8 cellular contexts compared by ENCODE assay signal in the genomic region with DNA sequence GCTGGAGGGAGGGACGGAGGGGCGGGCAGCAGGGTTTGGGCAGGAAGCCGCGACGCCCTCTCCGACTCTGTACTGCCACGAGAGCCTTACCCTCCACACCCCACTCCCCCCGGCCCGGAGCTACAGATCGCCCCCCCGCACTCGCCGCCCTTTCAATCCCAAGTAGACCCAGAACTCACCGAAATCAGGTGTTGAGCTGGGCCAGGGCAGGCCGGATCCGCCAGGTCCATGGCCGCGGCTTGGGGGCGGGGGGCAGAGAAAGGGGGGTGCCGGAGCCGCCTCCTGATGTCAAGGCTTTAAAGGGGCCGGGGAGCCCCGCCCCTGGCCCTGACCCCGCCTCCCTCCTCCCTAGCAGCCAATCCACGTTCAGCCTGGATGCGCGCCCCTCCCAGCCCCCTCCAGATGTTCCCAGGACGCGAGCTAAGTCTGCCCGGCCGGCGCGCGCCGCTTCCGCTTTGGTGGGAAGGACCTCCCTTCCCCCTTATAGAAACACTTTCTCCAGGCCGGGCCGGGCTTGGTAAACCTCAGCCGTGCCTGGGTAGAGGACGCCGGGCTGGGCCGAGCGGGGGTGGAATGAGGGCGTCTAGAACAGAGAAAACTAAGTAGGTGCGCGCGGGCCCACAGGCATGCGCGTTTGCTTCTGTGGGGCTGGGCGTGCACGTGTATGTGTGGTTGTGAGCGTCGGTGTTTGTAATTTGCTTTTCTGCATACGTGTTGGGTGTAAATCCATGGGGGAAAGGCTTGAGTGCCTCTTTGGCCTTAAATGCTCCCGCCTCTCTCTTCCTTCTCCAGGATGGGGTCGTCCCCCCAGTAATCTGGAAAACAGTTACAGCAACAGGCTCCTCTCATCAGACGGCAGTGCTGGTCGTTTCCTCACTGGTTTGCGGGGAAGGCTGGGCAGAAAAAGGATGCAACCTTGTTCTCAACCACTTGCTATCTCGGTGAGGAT. TPM values are rescaled to one million over a fixed set of nuclear protein-coding genes. Genes with fewer than 3 reads are reported as not detected.
A peak's percentile ranks its signal among the peaks of the same experiment; 100 is the strongest.
DNase-seq lines count a peak whose midpoint lies in the region; ATAC-seq and TF ChIP-seq lines count a peak whose summit lies in the region.

A gene with protein sequence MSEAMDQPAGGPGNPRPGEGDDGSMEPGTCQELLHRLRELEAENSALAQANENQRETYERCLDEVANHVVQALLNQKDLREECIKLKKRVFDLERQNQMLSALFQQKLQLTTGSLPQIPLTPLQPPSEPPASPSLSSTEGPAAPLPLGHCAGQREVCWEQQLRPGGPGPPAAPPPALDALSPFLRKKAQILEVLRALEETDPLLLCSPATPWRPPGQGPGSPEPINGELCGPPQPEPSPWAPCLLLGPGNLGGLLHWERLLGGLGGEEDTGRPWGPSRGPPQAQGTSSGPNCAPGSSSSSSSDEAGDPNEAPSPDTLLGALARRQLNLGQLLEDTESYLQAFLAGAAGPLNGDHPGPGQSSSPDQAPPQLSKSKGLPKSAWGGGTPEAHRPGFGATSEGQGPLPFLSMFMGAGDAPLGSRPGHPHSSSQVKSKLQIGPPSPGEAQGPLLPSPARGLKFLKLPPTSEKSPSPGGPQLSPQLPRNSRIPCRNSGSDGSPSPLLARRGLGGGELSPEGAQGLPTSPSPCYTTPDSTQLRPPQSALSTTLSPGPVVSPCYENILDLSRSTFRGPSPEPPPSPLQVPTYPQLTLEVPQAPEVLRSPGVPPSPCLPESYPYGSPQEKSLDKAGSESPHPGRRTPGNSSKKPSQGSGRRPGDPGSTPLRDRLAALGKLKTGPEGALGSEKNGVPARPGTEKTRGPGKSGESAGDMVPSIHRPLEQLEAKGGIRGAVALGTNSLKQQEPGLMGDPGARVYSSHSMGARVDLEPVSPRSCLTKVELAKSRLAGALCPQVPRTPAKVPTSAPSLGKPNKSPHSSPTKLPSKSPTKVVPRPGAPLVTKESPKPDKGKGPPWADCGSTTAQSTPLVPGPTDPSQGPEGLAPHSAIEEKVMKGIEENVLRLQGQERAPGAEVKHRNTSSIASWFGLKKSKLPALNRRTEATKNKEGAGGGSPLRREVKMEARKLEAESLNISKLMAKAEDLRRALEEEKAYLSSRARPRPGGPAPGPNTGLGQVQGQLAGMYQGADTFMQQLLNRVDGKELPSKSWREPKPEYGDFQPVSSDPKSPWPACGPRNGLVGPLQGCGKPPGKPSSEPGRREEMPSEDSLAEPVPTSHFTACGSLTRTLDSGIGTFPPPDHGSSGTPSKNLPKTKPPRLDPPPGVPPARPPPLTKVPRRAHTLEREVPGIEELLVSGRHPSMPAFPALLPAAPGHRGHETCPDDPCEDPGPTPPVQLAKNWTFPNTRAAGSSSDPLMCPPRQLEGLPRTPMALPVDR (N-terminal part only) (minus strand): TSS at position 271 of the 949 bp plus-strand sequence. CDS start 24,369 bp downstream, outside the sequence.

- H3K27me3 Mint-ChIP-seq in activated T-helper 1 cell treated with anti-CD3 and anti-CD28 coated beads, Interleukin-12 subunit alpha, Interleukin-12 subunit beta, Interleukin-2, Interleukin-4 antibody, amounts not matched to agents 30 ng/mL and 10 ng/mL and 1 ng/mL, durations not matched to agents 14 hours and 24 hours and 36 hours (ENCODE audit: insufficient read depth): peaks cover 24% of the 10 kb centered on the region
- peaks cover 0 to 5% (median 0%) of the 10 kb centered on the region in 3 donors for H3K27me3 Mint-ChIP-seq in naive B cell

- WGBS in esophagus squamous epithelium, 2 donors: 0% methylated on average over 6 to 8 of the region's 60 CpGs

- H3K36me3 ChIP-seq in KOPT-K1 (ENCODE audit: insufficient read depth, low read length): no peaks in the 10 kb centered on the region
- no peaks in the 10 kb centered on the region for H3K36me3 ChIP-seq in Peyer's patch
- no peaks in the 10 kb centered on the region for H3K36me3 ChIP-seq in esophagus squamous epithelium

- H3K9me3 ChIP-seq in KOPT-K1 (ENCODE audit: insufficient read depth, low read length, poor library complexity, severe bottlenecking) (no peaks in the 10 kb centered on the region), Peyer's patch (no peaks in the 10 kb centered on the region), esophagus squamous epithelium (no peaks in the 10 kb centered on the region)

- no peaks in the 10 kb centered on the region for H3K36me3 Mint-ChIP-seq in activated T-helper 1 cell treated with anti-CD3 and anti-CD28 coated beads, Interleukin-12 subunit alpha, Interleukin-12 subunit beta, Interleukin-2, Interleukin-4 antibody, amounts not matched to agents 30 ng/mL and 10 ng/mL and 1 ng/mL, durations not matched to agents 14 hours and 24 hours and 36 hours (ENCODE audit: low read depth)
- no peaks in the 10 kb centered on the region for H3K36me3 Mint-ChIP-seq in naive B cell
- H3K36me3 Mint-ChIP-seq in stimulated activated effector memory CD8-positive, alpha-beta T cell treated with anti-CD3 and anti-CD28 coated beads, Interleukin-12 subunit alpha, Interleukin-12 subunit beta, amount 100 ng/mL, for 72 hours: peaks cover 6% of the 10 kb centered on the region

- H3K27me3 ChIP-seq in Peyer's patch (no peaks in the 10 kb centered on the region), esophagus squamous epithelium (no peaks in the 10 kb centered on the region)

- intact Hi-C loops in activated T-helper 1 cell treated with anti-CD3 and anti-CD28 coated beads, Interleukin-12 subunit alpha, Interleukin-12 subunit beta, Interleukin-2, Interleukin-4 antibody, amounts not matched to agents 30 ng/mL and 10 ng/mL and 1 ng/mL, durations not matched to agents 14 hours and 24 hours and 36 hours (cut with micrococcal nuclease): loop anchor here (1.0 to 2.0 kb wide), 5 partner anchors 14 to 640 kb away; a partner anchor contains a TSS
- intact Hi-C loops in esophagus squamous epithelium (cut with DNase I): no loop called here

- DNase-seq in DMS53 treated with DMSO at 0.1 percent for 48 hours (lab: John Stamatoyannopoulos, UW; ENCODE audit: unreplicated experiment) (peak; percentile 83), Peyer's patch (peak; percentile 94 to 98 (median 95)), esophagus squamous epithelium (lab: John Stamatoyannopoulos, UW) (peak; percentile 80), naive B cell (peak; percentile 91)
- DNase-seq in activated T-helper 1 cell treated with anti-CD3 and anti-CD28 coated beads, Interleukin-12 subunit alpha, Interleukin-12 subunit beta, Interleukin-2, Interleukin-4 antibody, amounts not matched to agents 30 ng/mL and 10 ng/mL and 1 ng/mL, durations not matched to agents 14 hours and 24 hours and 36 hours (ENCODE audit: low spot score): peak; percentile 86
- DNase-seq in stimulated activated effector memory CD8-positive, alpha-beta T cell treated with anti-CD3 and anti-CD28 coated beads, Interleukin-12 subunit alpha, Interleukin-12 subunit beta, amount 100 ng/mL, for 72 hours (ENCODE audit: low spot score in 2 of 2): peak; percentile 84 to 97

- H3K4me3 ChIP-seq in Peyer's patch (peak within 1 kb of the TSS; percentile 75 to 80 (median 78)), esophagus squamous epithelium (peak within 1 kb of the TSS; percentile 82 to 92 (median 89))

- H3K27ac ChIP-seq in KOPT-K1 (ENCODE audit: low read depth, low read length, poor library complexity, severe bottlenecking) (peak within 1 kb of the TSS; percentile 65), Peyer's patch (peak within 1 kb of the TSS; percentile 77 to 89 (median 85)), esophagus squamous epithelium (peak within 1 kb of the TSS; percentile 88 to 97 (median 94))

- no peak for TF ChIP-seq CTCF in Peyer's patch (IDR thresholded peaks at IDR 0.05)
- peak in 1 of 6 experiments; percentile 4 for TF ChIP-seq CTCF in esophagus squamous epithelium (IDR thresholded peaks at IDR 0.05)

- TF ChIP-seq POLR2A in Peyer's patch (IDR thresholded peaks at IDR 0.05) (peak in 1 of 2 donors; percentile 28), esophagus squamous epithelium (IDR thresholded peaks at IDR 0.05) (peak in 1 of 4 donors; percentile 76)

- H3K27ac Mint-ChIP-seq in activated T-helper 1 cell treated with anti-CD3 and anti-CD28 coated beads, Interleukin-12 subunit alpha, Interleukin-12 subunit beta, Interleukin-2, Interleukin-4 antibody, amounts not matched to agents 30 ng/mL and 10 ng/mL and 1 ng/mL, durations not matched to agents 14 hours and 24 hours and 36 hours: peak within 1 kb of the TSS; percentile 91
- H3K27ac Mint-ChIP-seq in naive B cell: peak within 1 kb of the TSS; percentile 57 to 99 (median 98)
- peak within 1 kb of the TSS; percentile 75 for H3K27ac Mint-ChIP-seq in stimulated activated effector memory CD8-positive, alpha-beta T cell treated with anti-CD3 and anti-CD28 coated beads, Interleukin-12 subunit alpha, Interleukin-12 subunit beta, amount 100 ng/mL, for 72 hours

- peaks cover 28% of the 10 kb centered on the region for H3K4me1 Mint-ChIP-seq in activated T-helper 1 cell treated with anti-CD3 and anti-CD28 coated beads, Interleukin-12 subunit alpha, Interleukin-12 subunit beta, Interleukin-2, Interleukin-4 antibody, amounts not matched to agents 30 ng/mL and 10 ng/mL and 1 ng/mL, durations not matched to agents 14 hours and 24 hours and 36 hours (ENCODE audit: low read depth)
- H3K4me1 Mint-ChIP-seq in naive B cell: peaks cover 30 to 47% (median 40%) of the 10 kb centered on the region in 3 donors
- peaks cover 38% of the 10 kb centered on the region for H3K4me1 Mint-ChIP-seq in stimulated activated effector memory CD8-positive, alpha-beta T cell treated with anti-CD3 and anti-CD28 coated beads, Interleukin-12 subunit alpha, Interleukin-12 subunit beta, amount 100 ng/mL, for 72 hours

- H3K4me1 ChIP-seq in Peyer's patch (peaks cover 0 to 48% (median 0%) of the 10 kb centered on the region in 4 donors), esophagus squamous epithelium (peaks cover 44 to 57% (median 44%) of the 10 kb centered on the region in 3 donors)

- peak within 1 kb of the TSS; percentile 96 for H3K4me3 Mint-ChIP-seq in activated T-helper 1 cell treated with anti-CD3 and anti-CD28 coated beads, Interleukin-12 subunit alpha, Interleukin-12 subunit beta, Interleukin-2, Interleukin-4 antibody, amounts not matched to agents 30 ng/mL and 10 ng/mL and 1 ng/mL, durations not matched to agents 14 hours and 24 hours and 36 hours
- peak within 1 kb of the TSS; percentile 88 to 100 (median 98) for H3K4me3 Mint-ChIP-seq in naive B cell
- peak within 1 kb of the TSS; percentile 87 for H3K4me3 Mint-ChIP-seq in stimulated activated effector memory CD8-positive, alpha-beta T cell treated with anti-CD3 and anti-CD28 coated beads, Interleukin-12 subunit alpha, Interleukin-12 subunit beta, amount 100 ng/mL, for 72 hours

- no peaks in the 10 kb centered on the region for H3K9me3 Mint-ChIP-seq in activated T-helper 1 cell treated with anti-CD3 and anti-CD28 coated beads, Interleukin-12 subunit alpha, Interleukin-12 subunit beta, Interleukin-2, Interleukin-4 antibody, amounts not matched to agents 30 ng/mL and 10 ng/mL and 1 ng/mL, durations not matched to agents 14 hours and 24 hours and 36 hours
- no peaks in the 10 kb centered on the region for H3K9me3 Mint-ChIP-seq in naive B cell
- H3K9me3 Mint-ChIP-seq in stimulated activated effector memory CD8-positive, alpha-beta T cell treated with anti-CD3 and anti-CD28 coated beads, Interleukin-12 subunit alpha, Interleukin-12 subunit beta, amount 100 ng/mL, for 72 hours: no peaks in the 10 kb centered on the region

- ATAC-seq in GM21737 (IDR thresholded peaks at IDR 0.05; ENCODE audit: unreplicated experiment) (peak; percentile 91), naive B cell (ENCODE audit: low read depth in 2 of 2) (peak; percentile 92)
- ATAC-seq in stimulated activated effector memory CD8-positive, alpha-beta T cell treated with anti-CD3 and anti-CD28 coated beads, Interleukin-12 subunit alpha, Interleukin-12 subunit beta, amount 100 ng/mL, for 72 hours: peak; percentile 94

RNA-seq across cellular contexts. Expression of the gene that starts here (rescaled TPM):
- 10 to 100 TPM in 1 of 4 donors, 1 to 10 TPM in 3; 3.3 to 16.5 (median 7.5) TPM for total RNA-seq in Peyer's patch
- total RNA-seq in activated T-helper 1 cell treated with anti-CD3 and anti-CD28 coated beads, Interleukin-12 subunit alpha, Interleukin-12 subunit beta, Interleukin-2, Interleukin-4 antibody, amounts not matched to agents 30 ng/mL and 10 ng/mL and 1 ng/mL, durations not matched to agents 14 hours and 24 hours and 36 hours: 3.8 TPM in 2 replicates
- total RNA-seq in esophagus squamous epithelium: 10 to 100 TPM in 1 of 4 donors, 1 to 10 TPM in 3; 3.2 to 10.5 (median 8.0) TPM
- polyA plus RNA-seq in naive B cell (ENCODE audit: low read depth in 6 of 6): 1 to 10 TPM in 3 of 6 donors, under 1 TPM in 2, not detected in 1; 0.70 to 4.0 (median 1.2) TPM

Comparison
In these comparisons a context has a peak if more than half of its experiments do, and no peak if none do; other contexts are left out.
1. Peak in every context shown above with its lines: DNase-seq, ATAC-seq, H3K4me3 ChIP-seq and H3K27ac ChIP-seq.